Comparison of ENCODE assay signal across 9 cellular contexts in the genomic region with DNA sequence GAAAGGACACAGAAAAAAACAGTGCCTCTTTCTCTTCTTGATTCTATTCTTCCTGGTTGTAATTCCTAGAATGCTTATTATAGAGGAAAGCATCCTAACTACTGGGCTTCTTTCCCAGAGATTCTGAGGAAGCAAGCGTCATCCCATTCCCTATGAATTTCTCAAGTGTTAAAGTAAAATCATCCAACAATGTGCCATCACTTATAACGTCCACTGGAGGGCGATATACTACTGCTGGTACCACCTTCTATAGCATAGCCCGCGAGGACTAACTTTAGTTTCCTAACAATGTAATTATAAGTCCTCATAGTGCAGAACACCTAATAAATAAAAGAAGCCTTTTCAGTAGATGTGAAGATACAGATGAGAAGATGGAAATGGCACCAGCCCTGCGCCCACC. TPM values are rescaled to one million over a fixed set of nuclear protein-coding genes. Genes with fewer than 3 reads are reported as not detected.
DNase-seq lines count a peak whose midpoint lies in the region; ATAC-seq, FAIRE-seq and TF ChIP-seq lines count a peak whose summit lies in the region.
"Had no signal": no experiment of that assay in that cellular context is flagged by ENCODE, and none has a peak within 500 bp of the region (broad histone marks: within the 10 kb centered on the region; RNA-seq: fewer than 3 reads in every experiment).

No MANE protein-coding gene starts in this region.

- POLR2A ChIA-PET in K562 (lab: Yijun Ruan, JAX): no interaction called here

- BruUV-seq in K562 (replicated peaks; lab: Mats Ljungman, UMichigan): no TSS peak

- no peaks in the 10 kb centered on the region for H3K27me3 ChIP-seq in K562 (ENCODE audit: control insufficient read depth in 2 of 2, insufficient read depth in 2 of 2, low read length in 2 of 2)

- 2% methylated on average over 6 of the region's 6 CpGs for WGBS in K562 (ENCODE audit: insufficient coverage, low coverage, missing lambda C conversion rate)

- H3K4me2 ChIP-seq in K562 (ENCODE audit: insufficient read depth, low read length): no peak overlapping the region

- no peaks in the 10 kb centered on the region for H4K20me1 ChIP-seq in K562 (replicated peaks; ENCODE audit: control insufficient read depth, insufficient read depth, low read length)

- no peak for TF ChIP-seq POLR2A in K562 (conservative IDR thresholded peaks at IDR 0.05)

- peak; percentile 75 for FAIRE-seq in K562 (lab: Jason Lieb, UNC)

- no peak overlapping the region for H2AFZ ChIP-seq in K562 (ENCODE audit: low read depth, low read length)

- ATAC-seq in K562 (peak; percentile 71), HG03097 (IDR thresholded peaks at IDR 0.05; ENCODE audit: low FRiP score, unreplicated experiment) (no peak), GM19452 (IDR thresholded peaks at IDR 0.05; ENCODE audit: unreplicated experiment) (no peak), GM18511 (IDR thresholded peaks at IDR 0.05; ENCODE audit: unreplicated experiment) (no peak)

- no peaks in the 10 kb centered on the region for H3K9me3 ChIP-seq in K562 (replicated peaks; ENCODE audit: control insufficient read depth, insufficient read depth, low read depth, low read length)

- H3K9me1 ChIP-seq in K562 (ENCODE audit: control insufficient read depth, insufficient read depth, low read length): no peaks in the 10 kb centered on the region

- TF ChIP-seq RAD21 in K562 (CRISPR knock-in tag; conservative IDR thresholded peaks at IDR 0.05 in 1 of 2, IDR thresholded peaks at IDR 0.05 in 1 of 2): peak; percentile 37 to 64

- H3K79me2 ChIP-seq in K562 (ENCODE audit: control insufficient read depth, insufficient read depth, low read length): no peaks in the 10 kb centered on the region

- DNase-seq in AG08396 (ENCODE audit: low spot score) (peak; percentile 46), GM12864 (ENCODE audit: low read depth) (no peak), NCI-H1092 treated with DMSO at 0.1 percent for 48 hours (lab: John Stamatoyannopoulos, UW) (peak; percentile 40), K562 (ENCODE audit: extremely low read depth in 1 of 4, low spot score in 3 of 4) (peak; percentile 17 to 30 (median 24)), lung microvascular endothelial cell (ENCODE audit: low read depth in 2 of 2) (peak; percentile 45 to 50)

- CTCF ChIA-PET in K562 (lab: Yijun Ruan, JAX; ENCODE audit: low intra/inter-chr PET ratio): no interaction called here

- TF ChIP-seq EP300 in K562 (IDR thresholded peaks at IDR 0.05; ENCODE audit: low read length): no peak

- H3K4me3 ChIP-seq in GM12864 (ENCODE audit: low read depth, low read length): no peak overlapping the region
- no peak overlapping the region for H3K4me3 ChIP-seq in K562

- H3K9ac ChIP-seq in K562 (ENCODE audit: insufficient read depth in 1 of 2, low read depth in 2 of 2, low read length in 2 of 2): no peak overlapping the region

- no peak overlapping the region for H3K27ac ChIP-seq in K562 (ENCODE audit: extremely low read depth, low read depth, low read length)

- no peaks in the 10 kb centered on the region for H3K4me1 ChIP-seq in K562 (replicated peaks in 1 of 2; ENCODE audit: control insufficient read depth in 2 of 2, insufficient read depth in 2 of 2, low read length in 2 of 2)

- peak; percentile 39 for TF ChIP-seq CTCF in GM12864 (IDR thresholded peaks at IDR 0.05; ENCODE audit: low read depth, low read length, missing control alignments)
- TF ChIP-seq CTCF in K562 (IDR thresholded peaks at IDR 0.05 in 2 of 3, conservative IDR thresholded peaks at IDR 0.05 in 1 of 3; ENCODE audit: insufficient read depth in 2 of 3, low read depth in 1 of 3, low read length in 3 of 3): peak; percentile 26 to 64 (median 60); a peak in 5 of 6 replicates

- in situ Hi-C loops in K562 (cut with MboI): no loop called here

- no peaks in the 10 kb centered on the region for H3K36me3 ChIP-seq in K562 (ENCODE audit: control insufficient read depth, insufficient read depth, low read length)

- intact Hi-C loops in K562 (cut with micrococcal nuclease): loop anchor here (10.0 kb wide), 1 partner anchor 130 kb away; no protein-coding TSS in a partner anchor

TF ChIP-seq in K562, 482 proteins besides CTCF, POLR2A, EP300 and RAD21:
- TF ChIP-seq SMC3 (conservative IDR thresholded peaks at IDR 0.05; ENCODE audit: insufficient read depth, low read depth, low read length) (0 out of 2 replicates have a peak, but pooled peaks have one; percentile 14), MTA3 (IDR thresholded peaks at IDR 0.05; ENCODE audit: borderline replicate concordance) (no peak), ZBTB8A (IDR thresholded peaks at IDR 0.05; ENCODE audit: partially characterized antibody) (no peak)
- TF ChIP-seq, protein P1, sequence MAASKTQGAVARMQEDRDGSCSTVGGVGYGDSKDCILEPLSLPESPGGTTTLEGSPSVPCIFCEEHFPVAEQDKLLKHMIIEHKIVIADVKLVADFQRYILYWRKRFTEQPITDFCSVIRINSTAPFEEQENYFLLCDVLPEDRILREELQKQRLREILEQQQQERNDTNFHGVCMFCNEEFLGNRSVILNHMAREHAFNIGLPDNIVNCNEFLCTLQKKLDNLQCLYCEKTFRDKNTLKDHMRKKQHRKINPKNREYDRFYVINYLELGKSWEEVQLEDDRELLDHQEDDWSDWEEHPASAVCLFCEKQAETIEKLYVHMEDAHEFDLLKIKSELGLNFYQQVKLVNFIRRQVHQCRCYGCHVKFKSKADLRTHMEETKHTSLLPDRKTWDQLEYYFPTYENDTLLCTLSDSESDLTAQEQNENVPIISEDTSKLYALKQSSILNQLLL (CRISPR knock-in tag; IDR thresholded peaks at IDR 0.05; ENCODE audit: borderline replicate concordance): no peak
TF ChIP-seq in K562: peak in this region for 1.

RNA-seq across cellular contexts. Expression of a gene that starts 4.4 kb away (rescaled TPM):
- total RNA-seq in K562 (2011; cell fraction: chromatin; rRNA removed; ENCODE audit: low replicate concordance): not detected in 2 replicates
- not detected in 2 replicates for total RNA-seq in K562 (2011; cell fraction: nucleolus; rRNA removed)
- not detected in 2 replicates for total RNA-seq in K562 (2011; cell fraction: nucleoplasm; rRNA removed)
- total RNA-seq in K562 (2014; rRNA removed): not detected in 2 replicates
- not detected in 2 replicates for total RNA-seq in K562 (2014; rRNA removed; fragmentation: Illumina TruSeq; extraction: Trizol)
- not detected in 2 replicates for total RNA-seq in K562 (2015; rRNA removed; fragmentation: Illumina TruSeq; extraction: Trizol)
- not detected in 2 replicates for total RNA-seq in K562 (2021)
- not detected in 2 replicates for polyA plus RNA-seq in K562 (2011; rRNA removed)
- not detected in 2 replicates for polyA plus RNA-seq in K562 (2011; cell fraction: cytosol; rRNA removed)
- polyA plus RNA-seq in K562 (2011; cell fraction: nucleus; rRNA removed): not detected in 2 replicates
- not detected in 2 replicates for polyA plus RNA-seq in K562 (2012)
- not detected in 2 replicates for polyA plus RNA-seq in K562 (2014; fragmentation: Illumina TruSeq; extraction: Trizol)
- polyA plus RNA-seq in K562 (2014; fragmentation: Nextera tagmentation; extraction: Ambion mirVana): not detected
- polyA plus RNA-seq in K562 (2014; rRNA removed): not detected in 2 replicates
- polyA minus RNA-seq in K562 (2011; rRNA and poly(A)+ RNA removed): not detected in 2 replicates
- polyA minus RNA-seq in K562 (2011; cell fraction: cytosol; rRNA and poly(A)+ RNA removed): not detected in 2 replicates
- polyA minus RNA-seq in K562 (2011; cell fraction: nucleus; rRNA and poly(A)+ RNA removed): not detected in 2 replicates
- total RNA-seq in lung microvascular endothelial cell: not detected in 2 replicates
- total RNA-seq: subcutaneous adipose tissue had no signal
